Comparison of ENCODE assay signal across 8 cellular contexts in the genomic region with DNA sequence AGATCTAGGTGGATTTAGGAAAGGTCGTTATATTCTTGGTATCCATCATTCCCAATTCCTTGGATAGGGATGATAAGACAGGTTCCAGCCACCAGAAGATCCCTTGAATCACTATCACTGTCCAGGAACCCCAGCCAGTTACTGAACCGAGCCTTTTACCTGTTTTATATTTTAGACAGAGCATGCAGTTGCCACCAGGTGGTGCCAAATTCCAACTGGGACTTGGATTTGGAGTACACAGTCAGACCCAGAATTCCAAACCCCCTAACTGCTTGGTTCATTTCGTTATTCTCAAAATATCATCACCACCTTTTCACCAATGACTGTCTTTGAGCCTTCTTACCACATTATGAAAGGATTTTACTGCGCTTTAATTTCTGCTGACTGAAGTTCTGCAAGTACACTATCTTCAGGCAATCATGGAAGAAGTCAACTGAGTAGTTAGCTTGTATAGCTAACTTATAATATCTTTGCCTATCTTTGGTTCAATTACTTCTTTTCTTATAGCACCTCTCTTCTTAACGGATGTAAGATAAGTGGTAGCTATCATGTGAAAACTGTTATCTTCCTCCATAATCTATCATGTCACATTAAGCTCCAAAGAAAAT.
DNase-seq lines count a peak whose midpoint lies in the region; ATAC-seq and TF ChIP-seq lines count a peak whose summit lies in the region.

No MANE protein-coding gene starts in this region.

- H3K27me3 ChIP-seq in psoas muscle (ENCODE audit: insufficient read depth in 3 of 3, low read length in 2 of 3) = no peaks in the 10 kb centered on the region
- H3K27me3 ChIP-seq in effector memory CD4-positive, alpha-beta T cell (replicated peaks; ENCODE audit: control insufficient read depth, insufficient read depth, low read length, poor library complexity, severe bottlenecking) = no peaks in the 10 kb centered on the region

- ATAC-seq in psoas muscle = no peak
- ATAC-seq in GM21381 (IDR thresholded peaks at IDR 0.05; ENCODE audit: unreplicated experiment) = no peak

- TF ChIP-seq CTCF in HFF-Myc (IDR thresholded peaks at IDR 0.05; ENCODE audit: low read depth, low read length, missing control alignments) (peak; percentile 34), psoas muscle (IDR thresholded peaks at IDR 0.05) (peak; percentile 31)

- no peaks in the 10 kb centered on the region for H3K4me1 ChIP-seq in psoas muscle
- no peaks in the 10 kb centered on the region for H3K4me1 ChIP-seq in effector memory CD4-positive, alpha-beta T cell (ENCODE audit: control insufficient read depth, insufficient read depth, low read length, poor library complexity, severe bottlenecking)

- no peak for TF ChIP-seq POLR2A in erythroblast (IDR thresholded peaks at IDR 0.05; ENCODE audit: low read length)

- no peak overlapping the region for H3K27ac ChIP-seq in psoas muscle
- no peak overlapping the region for H3K27ac ChIP-seq in effector memory CD4-positive, alpha-beta T cell (ENCODE audit: insufficient read depth, low read length, poor library complexity, severe bottlenecking)

- WGBS in psoas muscle, 3 donors = 60 to 63% (median 60%) methylated on average over 5 of the region's 5 CpGs

- peak; percentile 28 for DNase-seq in stimulated activated CD4-positive, alpha-beta T cell treated with anti-CD3 and anti-CD28 coated beads, Interleukin-15, amount 100 ng/mL, for 24 hours
- no peak for DNase-seq in stimulated activated CD4-positive, alpha-beta T cell treated with anti-CD3 and anti-CD28 coated beads, Interleukin-4, amount 100 ng/mL, for 4 hours
- DNase-seq in HFF-Myc (ENCODE audit: extremely low read depth, low read depth) = no peak
- DNase-seq in NCI-H460 (ENCODE audit: extremely low read depth, low read depth) = peak; percentile 46
- peak; percentile 7 to 47 for DNase-seq in erythroblast (lab: John Stamatoyannopoulos, UW)
- DNase-seq in psoas muscle = no peak
- DNase-seq in effector memory CD4-positive, alpha-beta T cell = no peak

- H3K9me3 ChIP-seq in psoas muscle = no peaks in the 10 kb centered on the region
- H3K9me3 ChIP-seq in effector memory CD4-positive, alpha-beta T cell (ENCODE audit: control insufficient read depth, low read length) = no peaks in the 10 kb centered on the region

- H3K4me3 ChIP-seq in HFF-Myc (replicated peaks; ENCODE audit: low read depth, low read length) = no peak overlapping the region
- no peak overlapping the region for H3K4me3 ChIP-seq in psoas muscle
- no peak overlapping the region for H3K4me3 ChIP-seq in effector memory CD4-positive, alpha-beta T cell (ENCODE audit: insufficient read depth, low read depth, low read length, poor library complexity, severe bottlenecking)

- intact Hi-C loops in psoas muscle (cut with DNase I) = loop anchor here in 1 of 2 donors (5.0 kb wide), 1 partner anchor 1296 kb away; no protein-coding TSS in a partner anchor

- H3K36me3 ChIP-seq in psoas muscle (ENCODE audit: insufficient read depth in 1 of 2, low read depth in 1 of 2) = no peaks in the 10 kb centered on the region
- H3K36me3 ChIP-seq in effector memory CD4-positive, alpha-beta T cell (ENCODE audit: control insufficient read depth, insufficient read depth, low read length) = no peaks in the 10 kb centered on the region

Comparison
In these comparisons a context has a peak if more than half of its experiments do, and no peak if none do; other contexts are left out.
1. DNase-seq: peak in stimulated activated CD4-positive, alpha-beta T cell treated with anti-CD3 and anti-CD28 coated beads, Interleukin-15, amount 100 ng/mL, for 24 hours (single experiment), NCI-H460 (single experiment) and erythroblast (2 of 2); none in stimulated activated CD4-positive, alpha-beta T cell treated with anti-CD3 and anti-CD28 coated beads, Interleukin-4, amount 100 ng/mL, for 4 hours (0 of 2), HFF-Myc (single experiment), psoas muscle (0 of 2) and effector memory CD4-positive, alpha-beta T cell (0 of 3).